13 cellular contexts compared by ENCODE assay signal in the genomic region with DNA sequence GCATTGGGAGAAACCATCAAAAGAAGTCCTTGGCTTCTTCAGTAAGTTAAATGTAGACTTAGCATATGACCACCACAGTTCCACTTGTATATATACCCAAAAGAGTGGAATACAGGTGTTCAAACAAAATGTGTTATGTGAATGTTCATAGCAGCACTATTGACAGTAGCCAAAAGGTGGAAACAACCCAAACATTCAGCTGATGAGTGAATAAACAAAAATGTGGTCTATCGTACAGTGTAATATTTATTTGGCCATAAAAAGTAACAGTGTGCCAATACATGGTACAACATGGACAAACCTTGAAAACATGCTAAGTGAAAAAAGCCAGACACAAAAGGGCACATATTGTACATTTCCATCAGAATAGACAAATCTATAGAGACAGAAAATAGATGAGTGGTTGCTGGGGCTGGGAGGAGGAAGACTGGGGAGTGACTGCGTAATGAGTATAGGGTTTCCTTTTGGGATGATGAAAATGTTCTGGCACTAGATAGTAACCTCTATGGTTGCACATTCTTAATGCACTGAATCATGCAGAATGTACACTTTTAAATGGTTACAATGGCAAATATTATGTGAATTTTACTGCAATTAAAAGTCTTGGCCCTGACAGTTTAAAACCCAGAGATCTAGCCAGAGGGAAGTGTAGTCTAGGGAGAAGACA. TPM values are rescaled to one million over a fixed set of nuclear protein-coding genes. Genes with fewer than 3 reads are reported as not detected.
DNase-seq lines count a peak whose midpoint lies in the region; ATAC-seq and TF ChIP-seq lines count a peak whose summit lies in the region.
"Had no signal": no experiment of that assay in that cellular context is flagged by ENCODE, and none has a peak within 500 bp of the region (broad histone marks: within the 10 kb centered on the region; RNA-seq: fewer than 3 reads in every experiment).

No MANE protein-coding gene starts in this region.

- peaks cover 6% of the 10 kb centered on the region for H3K9me3 Mint-ChIP-seq in osteocyte (ENCODE audit: unreplicated experiment)

- ATAC-seq in HG02678 (IDR thresholded peaks at IDR 0.05; ENCODE audit: unreplicated experiment) (no peak), left lobe of liver (no peak)
- ATAC-seq: HCT116, left ventricle myocardium superior had no signal

- peaks cover 37% of the 10 kb centered on the region for H3K4me1 Mint-ChIP-seq in osteocyte (ENCODE audit: unreplicated experiment)

- DNase-seq in SIG-M5 treated with dmso at 0.1 percent for 504 hours (lab: John Stamatoyannopoulos, UW; ENCODE audit: unreplicated experiment) (peak; percentile 11), SIG-M5 (lab: John Stamatoyannopoulos, UW) (no peak), RKO (ENCODE audit: low spot score) (peak; percentile 84), dedifferentiated amniotic fluid mesenchymal stem cell (ENCODE audit: extremely low spot score) (peak; percentile 84), osteocyte (ENCODE audit: extremely low spot score, unreplicated experiment) (no peak), left lobe of liver (ENCODE audit: low spot score) (no peak), NCI-H524 (lab: John Stamatoyannopoulos, UW) (no peak)
- DNase-seq: ACHN; left ventricle myocardium superior; stimulated activated CD4-positive, alpha-beta T cell treated with anti-CD3 and anti-CD28 coated beads, Interleukin-12 subunit alpha, Interleukin-12 subunit beta, amount 100 ng/mL, for 4 hours; testis had no signal

- no peak overlapping the region for H3K4me3 Mint-ChIP-seq in osteocyte (ENCODE audit: unreplicated experiment)

- no peak for TF ChIP-seq CTCF in osteocyte (IDR thresholded peaks at IDR 0.05)

- H3K27ac Mint-ChIP-seq in osteocyte (ENCODE audit: unreplicated experiment), result peak overlapping the region; percentile 59

- H3K27me3 Mint-ChIP-seq in osteocyte (ENCODE audit: unreplicated experiment), result no peaks in the 10 kb centered on the region

- H3K36me3 Mint-ChIP-seq in osteocyte (ENCODE audit: unreplicated experiment), result peaks cover 33% of the 10 kb centered on the region

RNA-seq across cellular contexts. Expression of a gene that starts 5.5 kb away (rescaled TPM):
- 133 and 139 TPM in 2 replicates for total RNA-seq in osteocyte
- 98.3 TPM for total RNA-seq in left lobe of liver

RNA-seq across cellular contexts. Expression of a gene that starts 5.7 kb away (rescaled TPM):
- 9.9 and 12.6 TPM in 2 replicates for total RNA-seq in osteocyte
- total RNA-seq in left lobe of liver, result 9.1 TPM

Comparison
In these comparisons a context has a peak if more than half of its experiments do, and no peak if none do; other contexts are left out.
1. DNase-seq: peak in SIG-M5 treated with dmso at 0.1 percent for 504 hours (single experiment), RKO (single experiment) and dedifferentiated amniotic fluid mesenchymal stem cell (single experiment); none in SIG-M5 (single experiment), osteocyte (single experiment), left lobe of liver (single experiment) and NCI-H524 (0 of 2).